In genomic region chr12:6605425-6606330, GRCh38 we compare ENCODE assay signal across 8 cellular contexts. TPM values are rescaled to one million over a fixed set of nuclear protein-coding genes. Genes with fewer than 3 reads are reported as not detected.
A peak's percentile ranks its signal among the peaks of the same experiment; 100 is the strongest.
DNase-seq lines count a peak whose midpoint lies in the region; ATAC-seq and TF ChIP-seq lines count a peak whose summit lies in the region.

No MANE protein-coding gene starts in this region.

- peaks cover 27% of the 10 kb centered on the region for H3K4me1 ChIP-seq in ACC112 (ENCODE audit: control insufficient read depth, insufficient read depth, low read length, unreplicated experiment)
- peaks cover 20% of the 10 kb centered on the region for H3K4me1 ChIP-seq in HEK293 (ENCODE audit: control insufficient read depth, insufficient read depth, low read length)
- peaks cover 49% of the 10 kb centered on the region for H3K4me1 ChIP-seq in muscle layer of colon (ENCODE audit: insufficient read depth, low read length)
- peaks cover 43% of the 10 kb centered on the region for H3K4me1 ChIP-seq in vagina

- intact Hi-C loops in vagina (cut with DNase I) = no loop called here

- peak overlapping the region; percentile 88 for H3K9ac ChIP-seq in muscle layer of colon (ENCODE audit: low read length)

- H3K27ac Mint-ChIP-seq in endothelial cell (ENCODE audit: unreplicated experiment) = peak overlapping the region; percentile 75

- H3K79me2 ChIP-seq in ACC112 (ENCODE audit: control insufficient read depth, insufficient read depth, low read length, unreplicated experiment) = peaks cover 56% of the 10 kb centered on the region

- ATAC-seq in HG02623 (IDR thresholded peaks at IDR 0.05; ENCODE audit: unreplicated experiment) = no peak
- ATAC-seq in GM18907 (IDR thresholded peaks at IDR 0.05; ENCODE audit: unreplicated experiment) = no peak

- no peaks in the 10 kb centered on the region for H3K9me3 ChIP-seq in HEK293 (ENCODE audit: control insufficient read depth, insufficient read depth, low read depth, low read length)
- H3K9me3 ChIP-seq in muscle layer of colon (ENCODE audit: low read length) = no peaks in the 10 kb centered on the region
- H3K9me3 ChIP-seq in vagina = no peaks in the 10 kb centered on the region

- H2AFZ ChIP-seq in ACC112 (ENCODE audit: low read length, unreplicated experiment) = no peak overlapping the region

- H3K27ac ChIP-seq in ACC112 (ENCODE audit: low read depth, low read length) (no peak overlapping the region), HEK293 (ENCODE audit: extremely low read depth, low read depth, low read length) (peak overlapping the region; percentile 87), muscle layer of colon (ENCODE audit: low read depth, low read length) (peak overlapping the region; percentile 98), vagina (peak overlapping the region; percentile 99)

- CTCF ChIA-PET in HEK293 (lab: Yijun Ruan, JAX) = interaction anchor here (0.7 to 1.8 kb wide), 7 partner anchors 10 to 161 kb away, joined by 3 to 7 read pairs (median 4); partner anchors contain the start of gene MLF2

- H3K27me3 ChIP-seq in ACC112 (ENCODE audit: insufficient read depth, low read length) (no peaks in the 10 kb centered on the region), muscle layer of colon (ENCODE audit: control insufficient read depth in 1 of 2, insufficient read depth in 2 of 2, low read length in 2 of 2) (no peaks in the 10 kb centered on the region), vagina (no peaks in the 10 kb centered on the region)

- peaks cover 25% of the 10 kb centered on the region for H3K4me1 Mint-ChIP-seq in endothelial cell (ENCODE audit: unreplicated experiment)

- H3K36me3 ChIP-seq in ACC112 (ENCODE audit: insufficient read depth, low read length) (peaks cover 26% of the 10 kb centered on the region), HEK293 (ENCODE audit: control insufficient read depth in 2 of 2, insufficient read depth in 1 of 2, low read length in 2 of 2) (peaks cover 27 to 53% of the 10 kb centered on the region in 2 experiments), muscle layer of colon (ENCODE audit: insufficient read depth, low read length) (peaks cover 21% of the 10 kb centered on the region), vagina (peaks cover 6 to 17% of the 10 kb centered on the region in 2 donors)

- peak overlapping the region; percentile 95 for H3K4me3 Mint-ChIP-seq in endothelial cell (ENCODE audit: unreplicated experiment)

- H3K27me3 Mint-ChIP-seq in endothelial cell (ENCODE audit: unreplicated experiment) = peaks cover 14% of the 10 kb centered on the region

- POLR2A ChIA-PET in HEK293 (lab: Yijun Ruan, JAX) = interaction anchor here (0.9 to 2.0 kb wide), 7 partner anchors 8 to 92 kb away, joined by 3 to 12 read pairs (median 4); partner anchors contain the start of genes NOP2 and ZNF384

- DNase-seq in activated CD4-positive, alpha-beta T cell treated with anti-CD3 and anti-CD28 coated beads for 4 hours = peak; percentile 30 to 54
- peak; percentile 16 for DNase-seq in endothelial cell (ENCODE audit: low spot score)
- DNase-seq in vagina (ENCODE audit: extremely low spot score in 2 of 2) = no peak

- H3K4me3 ChIP-seq in ACC112 (ENCODE audit: low read depth, low read length) (peak overlapping the region; percentile 84), HEK293 (ENCODE audit: low read depth, low read length) (peak overlapping the region; percentile 88), muscle layer of colon (ENCODE audit: low read depth in 1 of 2, low read length in 2 of 2) (peak overlapping the region; percentile 88 to 98), vagina (peak overlapping the region; percentile 78 to 100)

- TF ChIP-seq POLR2A in vagina (IDR thresholded peaks at IDR 0.05) = no peak

- peak; percentile 61 for TF ChIP-seq CTCF in HEK293 (tag by site-specific recombination; IDR thresholded peaks at IDR 0.05)
- TF ChIP-seq CTCF in endothelial cell (IDR thresholded peaks at IDR 0.05; ENCODE audit: unreplicated experiment) = no peak
- no peak for TF ChIP-seq CTCF in vagina (IDR thresholded peaks at IDR 0.05)

- H3K36me3 Mint-ChIP-seq in endothelial cell (ENCODE audit: low read depth, unreplicated experiment) = peaks cover 37% of the 10 kb centered on the region

- no peaks in the 10 kb centered on the region for H3K9me3 Mint-ChIP-seq in endothelial cell (ENCODE audit: unreplicated experiment)

TF ChIP-seq in HEK293, 187 proteins besides CTCF, POLR2A, EP300 and RAD21 (continues in another document):
- peak; percentile 16; the same call in 1 of the 2 replicates for TF ChIP-seq ZNF341 (tag by site-specific recombination; IDR thresholded peaks at IDR 0.05; ENCODE audit: low read depth)
- TF ChIP-seq ZNF335 (tag by site-specific recombination; conservative IDR thresholded peaks at IDR 0.05) = peak; percentile 68
- TF ChIP-seq HIC1 (tag by site-specific recombination; IDR thresholded peaks at IDR 0.05) = peak; percentile 53; the same call in 1 of the 2 replicates
- TF ChIP-seq ZNF600 (tag by site-specific recombination; IDR thresholded peaks at IDR 0.05) = 0 out of 2 replicates have a peak, but pooled peaks have one; percentile 25
- no peak for TF ChIP-seq ZBTB6 (tag by site-specific recombination; IDR thresholded peaks at IDR 0.05)
- TF ChIP-seq ZNF292 (tag by site-specific recombination; IDR thresholded peaks at IDR 0.05; ENCODE audit: borderline replicate concordance, low read depth) = no peak
- peak; percentile 9; the same call in 1 of the 2 replicates for TF ChIP-seq GLIS2 (tag by site-specific recombination; IDR thresholded peaks at IDR 0.05)
- peak; percentile 17; the same call in 1 of the 2 replicates for TF ChIP-seq ZBTB11 (tag by site-specific recombination; conservative IDR thresholded peaks at IDR 0.05; ENCODE audit: low read depth)
- 0 out of 2 replicates have a peak, but pooled peaks have one; percentile 27 for TF ChIP-seq KLF16 (tag by site-specific recombination; IDR thresholded peaks at IDR 0.05)

RNA-seq across cellular contexts. Expression of gene CHD4, which starts 1.5 kb away (rescaled TPM):
- 334 TPM for total RNA-seq in endothelial cell (ENCODE audit: unreplicated experiment)
- total RNA-seq in vagina = 152 TPM

RNA-seq across cellular contexts. Expression of gene LPAR5, which starts 30.1 kb away (rescaled TPM):
- 2.7 TPM for total RNA-seq in endothelial cell (ENCODE audit: unreplicated experiment)
- 7.4 TPM for total RNA-seq in vagina

RNA-seq across cellular contexts. Expression of gene NOP2, which starts 37.6 kb away (rescaled TPM):
- total RNA-seq in endothelial cell (ENCODE audit: unreplicated experiment) (37.5 TPM), vagina (43.0 TPM)

RNA-seq across cellular contexts. Expression of gene ACRBP, which starts 41.6 kb away (rescaled TPM):
- total RNA-seq in endothelial cell (ENCODE audit: unreplicated experiment) = 19.3 TPM
- 0.74 TPM for total RNA-seq in vagina

RNA-seq across cellular contexts. Expression of gene IFFO1, which starts 49.8 kb away (rescaled TPM):
- 82.2 TPM for total RNA-seq in endothelial cell (ENCODE audit: unreplicated experiment)
- 21.1 TPM for total RNA-seq in vagina

Comparison
In these comparisons a context has a peak if more than half of its experiments do, and no peak if none do; other contexts are left out.
1. DNase-seq: peak in activated CD4-positive, alpha-beta T cell treated with anti-CD3 and anti-CD28 coated beads for 4 hours (2 of 2) and endothelial cell (single experiment); none in vagina (0 of 2).
2. Peak in every context shown above with its lines, with median percentiles within 50 percentile points of each other: H3K4me3 ChIP-seq.